Comparison of ENCODE assay signal across 1 cellular context in the genomic region with DNA sequence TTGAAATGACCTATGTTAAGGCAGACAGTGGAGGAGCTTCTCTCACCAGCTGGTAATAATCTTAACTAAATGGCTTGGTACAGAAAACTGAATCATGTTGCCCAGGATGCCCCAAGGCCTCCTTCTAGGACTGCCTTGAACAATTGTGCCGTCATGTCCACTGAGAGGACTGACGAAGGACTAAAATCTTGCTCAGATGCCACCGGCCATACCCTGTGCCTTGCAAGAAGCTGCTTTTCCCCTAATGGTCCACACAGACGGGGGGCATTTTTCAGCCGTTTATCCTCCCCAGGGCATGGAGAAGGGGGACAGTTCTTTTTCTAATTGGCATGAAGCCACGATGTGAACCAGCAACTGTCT.
TF ChIP-seq lines count a peak whose summit lies in the region.

No MANE protein-coding gene starts in this region.

TF ChIP-seq in GM23338, 12 proteins besides CTCF, POLR2A, EP300 and RAD21 (continued from another document):
- TF ChIP-seq, protein P1, sequence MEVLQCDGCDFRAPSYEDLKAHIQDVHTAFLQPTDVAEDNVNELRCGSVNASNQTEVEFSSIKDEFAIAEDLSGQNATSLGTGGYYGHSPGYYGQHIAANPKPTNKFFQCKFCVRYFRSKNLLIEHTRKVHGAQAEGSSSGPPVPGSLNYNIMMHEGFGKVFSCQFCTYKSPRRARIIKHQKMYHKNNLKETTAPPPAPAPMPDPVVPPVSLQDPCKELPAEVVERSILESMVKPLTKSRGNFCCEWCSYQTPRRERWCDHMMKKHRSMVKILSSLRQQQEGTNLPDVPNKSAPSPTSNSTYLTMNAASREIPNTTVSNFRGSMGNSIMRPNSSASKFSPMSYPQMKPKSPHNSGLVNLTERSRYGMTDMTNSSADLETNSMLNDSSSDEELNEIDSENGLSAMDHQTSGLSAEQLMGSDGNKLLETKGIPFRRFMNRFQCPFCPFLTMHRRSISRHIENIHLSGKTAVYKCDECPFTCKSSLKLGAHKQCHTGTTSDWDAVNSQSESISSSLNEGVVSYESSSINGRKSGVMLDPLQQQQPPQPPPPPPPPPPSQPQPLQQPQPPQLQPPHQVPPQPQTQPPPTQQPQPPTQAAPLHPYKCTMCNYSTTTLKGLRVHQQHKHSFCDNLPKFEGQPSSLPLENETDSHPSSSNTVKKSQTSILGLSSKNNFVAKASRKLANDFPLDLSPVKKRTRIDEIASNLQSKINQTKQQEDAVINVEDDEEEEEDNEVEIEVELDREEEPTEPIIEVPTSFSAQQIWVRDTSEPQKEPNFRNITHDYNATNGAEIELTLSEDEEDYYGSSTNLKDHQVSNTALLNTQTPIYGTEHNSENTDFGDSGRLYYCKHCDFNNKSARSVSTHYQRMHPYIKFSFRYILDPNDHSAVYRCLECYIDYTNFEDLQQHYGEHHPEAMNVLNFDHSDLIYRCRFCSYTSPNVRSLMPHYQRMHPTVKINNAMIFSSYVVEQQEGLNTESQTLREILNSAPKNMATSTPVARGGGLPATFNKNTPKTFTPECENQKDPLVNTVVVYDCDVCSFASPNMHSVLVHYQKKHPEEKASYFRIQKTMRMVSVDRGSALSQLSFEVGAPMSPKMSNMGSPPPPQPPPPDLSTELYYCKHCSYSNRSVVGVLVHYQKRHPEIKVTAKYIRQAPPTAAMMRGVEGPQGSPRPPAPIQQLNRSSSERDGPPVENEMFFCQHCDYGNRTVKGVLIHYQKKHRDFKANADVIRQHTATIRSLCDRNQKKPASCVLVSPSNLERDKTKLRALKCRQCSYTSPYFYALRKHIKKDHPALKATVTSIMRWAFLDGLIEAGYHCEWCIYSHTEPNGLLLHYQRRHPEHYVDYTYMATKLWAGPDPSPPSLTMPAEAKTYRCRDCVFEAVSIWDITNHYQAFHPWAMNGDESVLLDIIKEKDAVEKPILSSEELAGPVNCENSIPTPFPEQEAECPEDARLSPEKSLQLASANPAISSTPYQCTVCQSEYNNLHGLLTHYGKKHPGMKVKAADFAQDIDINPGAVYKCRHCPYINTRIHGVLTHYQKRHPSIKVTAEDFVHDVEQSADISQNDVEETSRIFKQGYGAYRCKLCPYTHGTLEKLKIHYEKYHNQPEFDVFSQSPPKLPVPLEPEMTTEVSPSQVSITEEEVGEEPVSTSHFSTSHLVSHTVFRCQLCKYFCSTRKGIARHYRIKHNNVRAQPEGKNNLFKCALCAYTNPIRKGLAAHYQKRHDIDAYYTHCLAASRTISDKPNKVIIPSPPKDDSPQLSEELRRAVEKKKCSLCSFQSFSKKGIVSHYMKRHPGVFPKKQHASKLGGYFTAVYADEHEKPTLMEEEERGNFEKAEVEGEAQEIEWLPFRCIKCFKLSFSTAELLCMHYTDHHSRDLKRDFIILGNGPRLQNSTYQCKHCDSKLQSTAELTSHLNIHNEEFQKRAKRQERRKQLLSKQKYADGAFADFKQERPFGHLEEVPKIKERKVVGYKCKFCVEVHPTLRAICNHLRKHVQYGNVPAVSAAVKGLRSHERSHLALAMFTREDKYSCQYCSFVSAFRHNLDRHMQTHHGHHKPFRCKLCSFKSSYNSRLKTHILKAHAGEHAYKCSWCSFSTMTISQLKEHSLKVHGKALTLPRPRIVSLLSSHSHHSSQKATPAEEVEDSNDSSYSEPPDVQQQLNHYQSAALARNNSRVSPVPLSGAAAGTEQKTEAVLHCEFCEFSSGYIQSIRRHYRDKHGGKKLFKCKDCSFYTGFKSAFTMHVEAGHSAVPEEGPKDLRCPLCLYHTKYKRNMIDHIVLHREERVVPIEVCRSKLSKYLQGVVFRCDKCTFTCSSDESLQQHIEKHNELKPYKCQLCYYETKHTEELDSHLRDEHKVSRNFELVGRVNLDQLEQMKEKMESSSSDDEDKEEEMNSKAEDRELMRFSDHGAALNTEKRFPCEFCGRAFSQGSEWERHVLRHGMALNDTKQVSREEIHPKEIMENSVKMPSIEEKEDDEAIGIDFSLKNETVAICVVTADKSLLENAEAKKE (CRISPR knock-in tag; IDR thresholded peaks at IDR 0.05), result no peak
- TF ChIP-seq REST (IDR thresholded peaks at IDR 0.05; ENCODE audit: unreplicated experiment) (no peak), NANOG (IDR thresholded peaks at IDR 0.05; ENCODE audit: borderline replicate concordance) (no peak), POLR2AphosphoS5 (IDR thresholded peaks at IDR 0.05; ENCODE audit: low read depth) (no peak), EZH2phosphoT487 (IDR thresholded peaks at IDR 0.05; ENCODE audit: unreplicated experiment) (no peak), JUNB (IDR thresholded peaks at IDR 0.05; ENCODE audit: unreplicated experiment) (no peak), CREB1 (CRISPR knock-in tag; IDR thresholded peaks at IDR 0.05; ENCODE audit: low read depth) (no peak)
- TF ChIP-seq, protein P2, sequence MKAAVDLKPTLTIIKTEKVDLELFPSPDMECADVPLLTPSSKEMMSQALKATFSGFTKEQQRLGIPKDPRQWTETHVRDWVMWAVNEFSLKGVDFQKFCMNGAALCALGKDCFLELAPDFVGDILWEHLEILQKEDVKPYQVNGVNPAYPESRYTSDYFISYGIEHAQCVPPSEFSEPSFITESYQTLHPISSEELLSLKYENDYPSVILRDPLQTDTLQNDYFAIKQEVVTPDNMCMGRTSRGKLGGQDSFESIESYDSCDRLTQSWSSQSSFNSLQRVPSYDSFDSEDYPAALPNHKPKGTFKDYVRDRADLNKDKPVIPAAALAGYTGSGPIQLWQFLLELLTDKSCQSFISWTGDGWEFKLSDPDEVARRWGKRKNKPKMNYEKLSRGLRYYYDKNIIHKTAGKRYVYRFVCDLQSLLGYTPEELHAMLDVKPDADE (IDR thresholded peaks at IDR 0.05), result no peak
TF ChIP-seq in GM23338: peak in this region for 0.
